Comparison of ENCODE assay signal across 8 cellular contexts in the genomic region with DNA sequence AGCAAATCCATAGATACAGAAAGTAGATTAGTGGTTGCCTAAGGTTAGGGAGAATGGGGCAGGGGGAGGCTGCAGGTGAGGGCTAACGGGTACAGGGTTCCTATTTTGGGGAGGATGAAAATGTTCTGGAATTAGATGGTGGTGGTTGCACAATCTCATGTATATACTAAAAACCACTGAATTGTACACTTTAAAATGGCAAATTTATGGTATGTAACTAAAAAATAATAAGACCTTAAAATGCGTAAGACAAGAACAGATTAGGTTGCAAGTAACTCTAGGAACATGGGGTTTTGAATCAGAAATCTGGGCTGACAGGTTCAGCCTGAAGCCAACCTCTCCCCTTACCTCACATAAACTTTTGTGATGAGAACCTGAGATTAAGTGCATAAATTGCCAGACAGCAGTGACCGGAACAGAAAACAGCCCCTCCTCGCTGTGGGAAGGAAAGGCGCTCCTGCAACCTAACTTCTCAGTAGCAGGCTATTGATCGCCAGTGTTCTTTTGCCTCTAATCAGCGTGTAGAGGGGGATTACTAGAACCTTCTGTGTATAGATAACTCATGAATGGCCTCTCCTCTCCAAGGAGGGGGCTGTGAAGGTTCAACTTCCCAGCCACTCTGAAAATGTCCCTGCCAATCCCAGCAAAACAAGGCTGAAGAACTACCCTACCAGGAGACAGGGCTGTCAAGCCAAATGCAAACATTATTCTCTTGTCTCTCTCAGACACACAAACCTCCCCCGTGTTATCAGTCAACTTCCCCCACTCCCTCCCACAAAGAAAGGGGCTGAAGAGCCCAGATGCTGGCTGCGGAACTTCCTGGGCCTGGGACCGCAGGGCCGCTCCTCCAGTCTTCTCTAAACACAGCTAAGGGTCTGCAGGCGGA. TPM values are rescaled to one million over a fixed set of nuclear protein-coding genes. Genes with fewer than 3 reads are reported as not detected.
A peak's percentile ranks its signal among the peaks of the same experiment; 100 is the strongest.
DNase-seq lines count a peak whose midpoint lies in the region; ATAC-seq, FAIRE-seq and TF ChIP-seq lines count a peak whose summit lies in the region.

No MANE protein-coding gene starts in this region.

- no peak for TF ChIP-seq POLR2A in stomach (IDR thresholded peaks at IDR 0.05)

- H3K9ac ChIP-seq in HUES48 (ENCODE audit: low read depth, low read length): no peak overlapping the region

- TF ChIP-seq CTCF in WI38 (IDR thresholded peaks at IDR 0.05; ENCODE audit: low read depth, low read length): no peak
- no peak for TF ChIP-seq CTCF in stomach (IDR thresholded peaks at IDR 0.05)
- TF ChIP-seq CTCF in mucosa of descending colon (IDR thresholded peaks at IDR 0.05): no peak

- intact Hi-C loops in stomach (cut with DNase I; ENCODE audit: low total_unique reads): no loop called here
- intact Hi-C loops in mucosa of descending colon (cut with DNase I, micrococcal nuclease): loop anchor here in 1 of 2 donors (10.0 kb wide), 1 partner anchor 51 kb away; no protein-coding TSS in a partner anchor

- in situ Hi-C loops in ACHN (cut with HindIII; ENCODE audit: low pct_ligation_motif_present, low pct_unique_long_range_greater_than_20kb, low sequenced_read_pairs): no loop called here

- FAIRE-seq in HTR-8/SVneo (lab: Jason Lieb, UNC): no peak

- 66 to 75% (median 72%) methylated on average over 10 to 12 of the region's 12 CpGs for WGBS in stomach, 5 donors

- no peak for ATAC-seq in mucosa of descending colon

- no peak for TF ChIP-seq EP300 in stomach (IDR thresholded peaks at IDR 0.05)

- peak overlapping the region; percentile 40 for H3K27ac ChIP-seq in HUES48 (ENCODE audit: low read depth, low read length)
- peak overlapping the region; percentile 87 to 94 (median 93) for H3K27ac ChIP-seq in stomach

- H3K4me1 ChIP-seq in HUES48 (ENCODE audit: control insufficient read depth, insufficient read depth, low read length) (peaks cover 17% of the 10 kb centered on the region; the same call in 1 of the 2 replicates), stomach (peaks cover 40 to 82% (median 62%) of the 10 kb centered on the region in 4 donors), mucosa of descending colon (ENCODE audit: low read depth) (peaks cover 32% of the 10 kb centered on the region)

- DNase-seq in glomerular visceral epithelial cell (ENCODE audit: extremely low spot score) (peak; percentile 29), stomach (no peak), HTR-8/SVneo (ENCODE audit: insufficient read length, low spot score) (no peak), mucosa of descending colon (no peak), ACHN (no peak), cerebellar nuclear complex (lab: John Stamatoyannopoulos, UW) (no peak)

- no peaks in the 10 kb centered on the region for H3K27me3 ChIP-seq in HUES48 (ENCODE audit: control insufficient read depth, insufficient read depth, low read length)
- no peaks in the 10 kb centered on the region for H3K27me3 ChIP-seq in stomach

- peak overlapping the region; percentile 74; the same call in 1 of the 2 replicates for H3K4me3 ChIP-seq in HUES48 (ENCODE audit: low read depth, low read length)
- peak overlapping the region; percentile 84 for H3K4me3 ChIP-seq in WI38 (ENCODE audit: low read depth, low read length)
- H3K4me3 ChIP-seq in stomach: peak overlapping the region; percentile 55 to 75 (median 68)
- H3K4me3 ChIP-seq in mucosa of descending colon: no peak overlapping the region

- H3K9me3 ChIP-seq in HUES48 (ENCODE audit: control insufficient read depth, insufficient read depth, low read length) (peaks cover 4% of the 10 kb centered on the region; the same call in 1 of the 2 replicates), stomach (no peaks in the 10 kb centered on the region), mucosa of descending colon (no peaks in the 10 kb centered on the region)

- H3K36me3 ChIP-seq in HUES48 (ENCODE audit: control insufficient read depth, insufficient read depth, low read length) (peaks cover 10% of the 10 kb centered on the region), stomach (peaks cover 0 to 12% (median 0%) of the 10 kb centered on the region in 4 donors), mucosa of descending colon (ENCODE audit: low read depth) (no peaks in the 10 kb centered on the region)

RNA-seq across cellular contexts. Expression of gene SSH1, which starts 1.9 kb away (rescaled TPM):
- total RNA-seq in stomach: 100 to 1,000 TPM in 1 of 5 donors, 10 to 100 TPM in 4; 10.1 to 172 (median 22.9) TPM
- polyA plus RNA-seq in stomach: 1 to 10 TPM; 2.3 to 6.0 (median 3.2) TPM
- 10 to 100 TPM; 23.9 to 49.5 (median 25.6) TPM for total RNA-seq in mucosa of descending colon

RNA-seq across cellular contexts. Expression of gene DAO, which starts 24.4 kb away (rescaled TPM):
- total RNA-seq in stomach (not detected), mucosa of descending colon (1 to 10 TPM in 2 of 3 donors, under 1 TPM in 1; 0.79 to 4.8 (median 3.0) TPM)
- polyA plus RNA-seq in stomach: not detected
